In genomic region chr2:239746847-239747246, GRCh38 we compare ENCODE assay signal across 21 cellular contexts.
DNase-seq lines count a peak whose midpoint lies in the region; ATAC-seq, FAIRE-seq and TF ChIP-seq lines count a peak whose summit lies in the region.
"Had no signal": no experiment of that assay in that cellular context is flagged by ENCODE, and none has a peak within 500 bp of the region (broad histone marks: within the 10 kb centered on the region; RNA-seq: fewer than 3 reads in every experiment).

No MANE protein-coding gene starts in this region.

- no peak for TF ChIP-seq POLR2A in H1 (IDR thresholded peaks at IDR 0.05; ENCODE audit: control extremely low read depth in 1 of 2, low read depth in 2 of 2, low read length in 2 of 2)
- no peak for TF ChIP-seq POLR2A in vagina (IDR thresholded peaks at IDR 0.05)

- no peak overlapping the region for H2BK15ac ChIP-seq in H1 (ENCODE audit: low read length)

- no peaks in the 10 kb centered on the region for H3K79me1 ChIP-seq in H1 (ENCODE audit: low read depth, low read length)

- no peaks in the 10 kb centered on the region for H3K9me3 Mint-ChIP-seq in activated CD4-positive, alpha-beta memory T cell treated with anti-CD3 and anti-CD28 coated beads for 36 hours
- H3K9me3 Mint-ChIP-seq in activated CD4-positive, alpha-beta memory T cell treated with anti-CD3 and anti-CD28 coated beads, Interleukin-2, amount 10 ng/mL, durations not matched to agents 7 days and 5 days = no peaks in the 10 kb centered on the region
- H3K9me3 Mint-ChIP-seq: CD4-positive, CD25-positive, alpha-beta regulatory T cell had no signal

- H3K27me3 ChIP-seq in BLaER1 (no peaks in the 10 kb centered on the region), H1 (replicated peaks in 1 of 4; ENCODE audit: control insufficient read depth in 3 of 4, extremely low read depth in 1 of 4, insufficient read depth in 3 of 4, low read length in 3 of 4) (no peaks in the 10 kb centered on the region), vagina (no peaks in the 10 kb centered on the region)

- H2BK12ac ChIP-seq in H1 (ENCODE audit: low read depth, low read length) = no peak overlapping the region

- H3K4me2 ChIP-seq in BLaER1 (peak overlapping the region; percentile 33), H1 (ENCODE audit: insufficient read depth in 1 of 2, low read depth in 2 of 2, low read length in 2 of 2) (no peak overlapping the region)
- H3K4me2 ChIP-seq: A549 had no signal

- H4K20me1 ChIP-seq in BLaER1 (no peaks in the 10 kb centered on the region), H1 (replicated peaks in 1 of 2; ENCODE audit: control insufficient read depth in 1 of 2, insufficient read depth in 2 of 2, low read length in 2 of 2) (no peaks in the 10 kb centered on the region)

- TF ChIP-seq CTCF in H1 (IDR thresholded peaks at IDR 0.05; ENCODE audit: control extremely low read depth in 1 of 3, insufficient read depth in 1 of 3, low read depth in 1 of 3, low read length in 3 of 3) = no peak
- TF ChIP-seq CTCF in vagina (IDR thresholded peaks at IDR 0.05) = no peak

- peak overlapping the region; percentile 62; the same call in 1 of the 2 replicates for H4K8ac ChIP-seq in H1 (ENCODE audit: extremely low read depth, insufficient read depth, low read length)

- H3K4ac ChIP-seq in H1 (replicated peaks; ENCODE audit: insufficient read length, low read depth, low read length) = no peak overlapping the region

- 91% methylated on average over 11 of the region's 11 CpGs; no CpG with 5 or more reads in 1 of the 2 experiments for WGBS in H1 (ENCODE audit: extremely low coverage in 1 of 2, insufficient coverage in 1 of 2, insufficient read length in 1 of 2, insufficient replicate concordance in 2 of 2, low coverage in 1 of 2, low lambda C conversion rate in 2 of 2, missing lambda C conversion rate in 1 of 2), 2 experiments

- no peak overlapping the region for H2BK5ac ChIP-seq in H1 (ENCODE audit: low read depth, low read length)

- TF ChIP-seq RAD21 in H1 (IDR thresholded peaks at IDR 0.05 in 1 of 2, conservative IDR thresholded peaks at IDR 0.05 in 1 of 2; ENCODE audit: low read depth in 2 of 2, low read length in 2 of 2) = no peak

- H3K79me2 ChIP-seq in H1 (ENCODE audit: control insufficient read depth in 1 of 2, insufficient read depth in 2 of 2, low read length in 2 of 2) = no peaks in the 10 kb centered on the region

- no peak overlapping the region for H2AFZ ChIP-seq in H1 (ENCODE audit: low read length)
- H2AFZ ChIP-seq: GM23248 had no signal

- peak; percentile 66 for ATAC-seq in sciatic nerve
- ATAC-seq: A549, GM12878, HCT116 had no signal

- no peak overlapping the region for H3K4me3 ChIP-seq in BLaER1
- H3K4me3 ChIP-seq in H1 (ENCODE audit: extremely low read depth in 1 of 4, insufficient read depth in 2 of 4, low read depth in 3 of 4, low read length in 4 of 4) = no peak overlapping the region
- no peak overlapping the region for H3K4me3 ChIP-seq in vagina
- H3K4me3 ChIP-seq: A549, GM12878, GM23248 had no signal

- no peak overlapping the region for H3K9ac ChIP-seq in BLaER1
- no peak overlapping the region for H3K9ac ChIP-seq in H1 (replicated peaks in 1 of 4; ENCODE audit: extremely low read depth in 1 of 4, low read depth in 3 of 4, low read length in 3 of 4)
- H3K9ac ChIP-seq: GM23248 had no signal

- no peak overlapping the region for H3K4me3 Mint-ChIP-seq in activated CD4-positive, alpha-beta memory T cell treated with anti-CD3 and anti-CD28 coated beads for 36 hours
- H3K4me3 Mint-ChIP-seq in activated CD4-positive, alpha-beta memory T cell treated with anti-CD3 and anti-CD28 coated beads, Interleukin-2, amount 10 ng/mL, durations not matched to agents 7 days and 5 days = no peak overlapping the region
- H3K4me3 Mint-ChIP-seq: CD4-positive, CD25-positive, alpha-beta regulatory T cell; CD8-positive, alpha-beta memory T cell; HFFc6 had no signal

- H3K36me3 ChIP-seq in BLaER1 (no peaks in the 10 kb centered on the region), H1 (ENCODE audit: control insufficient read depth in 2 of 4, insufficient read depth in 4 of 4, low read length in 3 of 4) (no peaks in the 10 kb centered on the region), vagina (no peaks in the 10 kb centered on the region)

- H3K18ac ChIP-seq in H1 (ENCODE audit: extremely low read depth, low read length) = no peak overlapping the region

- H3K27ac ChIP-seq in BLaER1 = 0 out of 2 replicates have a peak overlapping the region, but pooled peaks have one; percentile 9
- no peak overlapping the region for H3K27ac ChIP-seq in H1 (ENCODE audit: low read depth, low read length)
- no peak overlapping the region for H3K27ac ChIP-seq in vagina
- H3K27ac ChIP-seq: 22Rv1, A549, GM23248, HL-60 had no signal

- no peaks in the 10 kb centered on the region for H3K23me2 ChIP-seq in H1 (ENCODE audit: low read depth, low read length)

- H4K91ac ChIP-seq in H1 (replicated peaks; ENCODE audit: insufficient read length, low read length) = no peak overlapping the region

- H3K4me1 ChIP-seq in BLaER1 (peaks cover 55% of the 10 kb centered on the region), H1 (replicated peaks in 1 of 4; ENCODE audit: control insufficient read depth in 3 of 4, insufficient read depth in 4 of 4, low read length in 3 of 4) (peaks cover 0 to 6% (median 3%) of the 10 kb centered on the region in 4 experiments; a peak in 3 of 7 replicates), vagina (no peaks in the 10 kb centered on the region)
- H3K4me1 ChIP-seq: A549 had no signal

- H2BK20ac ChIP-seq in H1 (ENCODE audit: low read length) = no peak overlapping the region

- H3K36me3 Mint-ChIP-seq in activated CD4-positive, alpha-beta memory T cell treated with anti-CD3 and anti-CD28 coated beads for 36 hours = no peaks in the 10 kb centered on the region
- H3K36me3 Mint-ChIP-seq in activated CD4-positive, alpha-beta memory T cell treated with anti-CD3 and anti-CD28 coated beads, Interleukin-2, amount 10 ng/mL, durations not matched to agents 7 days and 5 days (ENCODE audit: low read depth) = no peaks in the 10 kb centered on the region
- H3K36me3 Mint-ChIP-seq: CD4-positive, CD25-positive, alpha-beta regulatory T cell; CD8-positive, alpha-beta memory T cell had no signal

- no peak overlapping the region for H2BK120ac ChIP-seq in H1 (replicated peaks; ENCODE audit: low read depth, low read length)

- no peak overlapping the region for H3K14ac ChIP-seq in H1 (ENCODE audit: insufficient read length)

- no peak overlapping the region for H2AK5ac ChIP-seq in H1 (ENCODE audit: low read depth, low read length)

- H3K27me3 Mint-ChIP-seq in activated CD4-positive, alpha-beta memory T cell treated with anti-CD3 and anti-CD28 coated beads for 36 hours = no peaks in the 10 kb centered on the region
- no peaks in the 10 kb centered on the region for H3K27me3 Mint-ChIP-seq in activated CD4-positive, alpha-beta memory T cell treated with anti-CD3 and anti-CD28 coated beads, Interleukin-2, amount 10 ng/mL, durations not matched to agents 7 days and 5 days
- H3K27me3 Mint-ChIP-seq: CD4-positive, CD25-positive, alpha-beta regulatory T cell had no signal

- peak overlapping the region; percentile 33 for H3K27ac Mint-ChIP-seq in activated CD4-positive, alpha-beta memory T cell treated with anti-CD3 and anti-CD28 coated beads for 36 hours
- no peak overlapping the region for H3K27ac Mint-ChIP-seq in activated CD4-positive, alpha-beta memory T cell treated with anti-CD3 and anti-CD28 coated beads, Interleukin-2, amount 10 ng/mL, durations not matched to agents 7 days and 5 days
- H3K27ac Mint-ChIP-seq: CD4-positive, CD25-positive, alpha-beta regulatory T cell; HFFc6 had no signal

- H4K5ac ChIP-seq in H1 (ENCODE audit: insufficient read length, low read depth, low read length) = no peak overlapping the region

- intact Hi-C loops in activated CD4-positive, alpha-beta memory T cell treated with anti-CD3 and anti-CD28 coated beads for 36 hours (cut with micrococcal nuclease) = no loop called here
- intact Hi-C loops in sciatic nerve (cut with DNase I) = no loop called here
- intact Hi-C loops in vagina (cut with DNase I) = no loop called here

- CTCF ChIA-PET in activated CD4-positive, alpha-beta memory T cell treated with anti-CD3 and anti-CD28 coated beads for 36 hours (lab: Charles Lee) = no interaction called here
- CTCF ChIA-PET in activated CD4-positive, alpha-beta memory T cell treated with anti-CD3 and anti-CD28 coated beads, Interleukin-2, amount 10 ng/mL, durations not matched to agents 7 days and 5 days (lab: Charles Lee) = no interaction called here
- CTCF ChIA-PET in H1 (lab: Charles Lee; ENCODE audit: partially characterized antibody) = no interaction called here

- FAIRE-seq in H1 (lab: Jason Lieb, UNC) = no peak
- FAIRE-seq: A549, GM12878, H54 had no signal

- POLR2A ChIA-PET in activated CD4-positive, alpha-beta memory T cell treated with anti-CD3 and anti-CD28 coated beads for 36 hours (lab: Charles Lee) = no interaction called here
- POLR2A ChIA-PET in activated CD4-positive, alpha-beta memory T cell treated with anti-CD3 and anti-CD28 coated beads, Interleukin-2, amount 10 ng/mL, durations not matched to agents 7 days and 5 days (lab: Charles Lee) = no interaction called here
- POLR2A ChIA-PET in H1 (lab: Charles Lee; ENCODE audit: partially characterized antibody) = no interaction called here

- H3K9me3 ChIP-seq in BLaER1 (no peaks in the 10 kb centered on the region), H1 (ENCODE audit: insufficient read depth in 2 of 2, low read depth in 1 of 2, low read length in 1 of 2) (no peaks in the 10 kb centered on the region), vagina (no peaks in the 10 kb centered on the region)
- H3K9me3 ChIP-seq: A549 had no signal

- TF ChIP-seq EP300 in H1 (IDR thresholded peaks at IDR 0.05; ENCODE audit: borderline replicate concordance in 1 of 2, low read depth in 2 of 2, low read length in 2 of 2) = no peak

- no peak for DNase-seq in activated CD4-positive, alpha-beta memory T cell treated with anti-CD3 and anti-CD28 coated beads for 36 hours
- DNase-seq in activated CD4-positive, alpha-beta memory T cell treated with anti-CD3 and anti-CD28 coated beads, Interleukin-2, amount 10 ng/mL, durations not matched to agents 7 days and 5 days = no peak
- DNase-seq in H1 (ENCODE audit: low read depth in 1 of 2, low spot score in 2 of 2) (no peak), sciatic nerve (ENCODE audit: low spot score) (no peak), AG08396 (ENCODE audit: low spot score) (no peak), vagina (ENCODE audit: extremely low spot score in 2 of 2) (no peak)
- DNase-seq: CD4-positive, CD25-positive, alpha-beta regulatory T cell; CD8-positive, alpha-beta memory T cell; DMS 273 treated with DMSO at 0.1 percent for 48 hours; DMS53; DND-41; EL; GM23248; HFFc6 had no signal

- H3K56ac ChIP-seq in H1 (replicated peaks; ENCODE audit: insufficient read length, low read depth, low read length) = no peak overlapping the region

- H3K23ac ChIP-seq in H1 (ENCODE audit: insufficient read length) = no peak overlapping the region

- H3K4me1 Mint-ChIP-seq in activated CD4-positive, alpha-beta memory T cell treated with anti-CD3 and anti-CD28 coated beads for 36 hours (ENCODE audit: low read depth) = peaks cover 9% of the 10 kb centered on the region
- peaks cover 4% of the 10 kb centered on the region for H3K4me1 Mint-ChIP-seq in activated CD4-positive, alpha-beta memory T cell treated with anti-CD3 and anti-CD28 coated beads, Interleukin-2, amount 10 ng/mL, durations not matched to agents 7 days and 5 days

TF ChIP-seq in H1, 55 proteins besides CTCF, POLR2A, EP300 and RAD21 (continues in another document):
- TF ChIP-seq SP4 (IDR thresholded peaks at IDR 0.05; ENCODE audit: low read length) = no peak
